ENCODE assay signal across 14 cellular contexts in genomic region chr4:174334628-174335027, GRCh38. TPM values are rescaled to one million over a fixed set of nuclear protein-coding genes. Genes with fewer than 3 reads are reported as not detected.
DNase-seq lines count a peak whose midpoint lies in the region; ATAC-seq and TF ChIP-seq lines count a peak whose summit lies in the region.
"Had no signal": no experiment of that assay in that cellular context is flagged by ENCODE, and none has a peak within 500 bp of the region (broad histone marks: within the 10 kb centered on the region; RNA-seq: fewer than 3 reads in every experiment).

No MANE protein-coding gene starts in this region.

- no peaks in the 10 kb centered on the region for H3K9me3 ChIP-seq in H9 (ENCODE audit: control insufficient read depth, low read depth, low read length)
- H3K9me3 ChIP-seq: right lobe of liver had no signal

- no peak overlapping the region for H3K56ac ChIP-seq in H9 (ENCODE audit: insufficient read length, low read depth, low read length)

- peak; percentile 1 for DNase-seq in stimulated activated CD4-positive, alpha-beta T cell treated with anti-CD3 and anti-CD28 coated beads, Interleukin-1b, Interleukin-23, amount 100 ng/mL, for 48 hours
- DNase-seq in stimulated activated CD4-positive, alpha-beta T cell treated with anti-CD3 and anti-CD28 coated beads, Interleukin-15, amount 100 ng/mL, for 24 hours: no peak
- no peak for DNase-seq in COLO829 (ENCODE audit: low spot score)
- DNase-seq in coronary artery (ENCODE audit: low spot score): no peak
- DNase-seq in GM19238 (ENCODE audit: insufficient read length, low spot score): no peak
- no peak for DNase-seq in H9
- DNase-seq: 8988T, hippocampal formation, NCI-H526, right lobe of liver had no signal

- no peak overlapping the region for H3K23ac ChIP-seq in H9 (ENCODE audit: insufficient read length, low read depth, low read length)

- no peaks in the 10 kb centered on the region for H3K79me1 ChIP-seq in H9 (ENCODE audit: insufficient read depth, low read depth, low read length, poor library complexity, severe bottlenecking)

- TF ChIP-seq CTCF in coronary artery (IDR thresholded peaks at IDR 0.05) (no peak), H9 (conservative IDR thresholded peaks at IDR 0.05) (no peak)

- H2BK15ac ChIP-seq in H9 (ENCODE audit: low read depth, low read length): no peak overlapping the region

- no peaks in the 10 kb centered on the region for H3K9me3 Mint-ChIP-seq in H9
- H3K9me3 Mint-ChIP-seq: activated naive CD4-positive, alpha-beta T cell treated with anti-CD3 and anti-CD28 coated beads, Interleukin-2, amount 50 U/mL, for 72 hours had no signal

- H3K4me2 ChIP-seq in H9 (ENCODE audit: insufficient read depth, insufficient read length, low read length): no peak overlapping the region

- H4K8ac ChIP-seq in H9 (replicated peaks; ENCODE audit: insufficient read length, low read depth, low read length): no peak overlapping the region

- H3K23me2 ChIP-seq in H9 (ENCODE audit: insufficient read length, low read depth, low read length, poor library complexity, severe bottlenecking): no peaks in the 10 kb centered on the region

- peak; percentile 94 for ATAC-seq in HG02678 (IDR thresholded peaks at IDR 0.05; ENCODE audit: unreplicated experiment)
- ATAC-seq in HG03439 (IDR thresholded peaks at IDR 0.05; ENCODE audit: unreplicated experiment): peak; percentile 99
- ATAC-seq: right lobe of liver had no signal

- H3K4ac ChIP-seq in H9 (ENCODE audit: low read depth, low read length): no peak overlapping the region

- H2BK5ac ChIP-seq in H9 (ENCODE audit: insufficient read length, low read length): no peak overlapping the region

- H2BK120ac ChIP-seq in H9 (ENCODE audit: low read depth, low read length, poor library complexity, severe bottlenecking): no peak overlapping the region

- H3K9ac ChIP-seq in H9 (ENCODE audit: extremely low read depth, insufficient read length, low read length): no peak overlapping the region

- no peak overlapping the region for H2BK20ac ChIP-seq in H9 (ENCODE audit: low read depth, low read length, poor library complexity, severe bottlenecking)

- peak overlapping the region in 1 of 3 experiments; percentile 48; a peak in 1 of 7 replicates for H3K27ac Mint-ChIP-seq in H9
- H3K27ac Mint-ChIP-seq: activated naive CD4-positive, alpha-beta T cell treated with anti-CD3 and anti-CD28 coated beads, Interleukin-2, amount 50 U/mL, for 72 hours had no signal

- H3K4me3 ChIP-seq in coronary artery: no peak overlapping the region
- H3K4me3 ChIP-seq: right lobe of liver, SK-N-MC had no signal

- H4K91ac ChIP-seq in H9 (ENCODE audit: insufficient read length, low read depth, low read length): no peak overlapping the region

- no peak overlapping the region for H3T11ph ChIP-seq in H9 (ENCODE audit: low read length)

- peaks cover 5 to 8% of the 10 kb centered on the region in 2 experiments for H3K4me1 Mint-ChIP-seq in H9

- no peak overlapping the region for H3K18ac ChIP-seq in H9 (ENCODE audit: insufficient read length, low read depth, low read length)

- H3K27me3 ChIP-seq in H9 (ENCODE audit: insufficient read depth, low read length): no peaks in the 10 kb centered on the region
- H3K27me3 ChIP-seq: right lobe of liver had no signal

- no peak overlapping the region for H2AK5ac ChIP-seq in H9 (ENCODE audit: insufficient read length, low read length)

- H3K27me3 Mint-ChIP-seq in H9 (ENCODE audit: low read depth): no peaks in the 10 kb centered on the region

- no peak overlapping the region for H3K27ac ChIP-seq in coronary artery
- no peak overlapping the region for H3K27ac ChIP-seq in H9 (ENCODE audit: insufficient read length, low read depth, low read length)
- H3K27ac ChIP-seq: right lobe of liver, SK-N-MC had no signal

- H4K20me1 ChIP-seq in H9 (ENCODE audit: control insufficient read depth, insufficient read depth, insufficient read length): no peaks in the 10 kb centered on the region

- no peak overlapping the region for H4K5ac ChIP-seq in H9 (ENCODE audit: insufficient read length, low read depth, low read length)

- no peak overlapping the region for H3K14ac ChIP-seq in H9 (ENCODE audit: insufficient read depth, low read length)

- no peaks in the 10 kb centered on the region for H3K36me3 Mint-ChIP-seq in H9 (ENCODE audit: insufficient read depth in 1 of 3, low read depth in 3 of 3)
- H3K36me3 Mint-ChIP-seq: activated naive CD4-positive, alpha-beta T cell treated with anti-CD3 and anti-CD28 coated beads, Interleukin-2, amount 50 U/mL, for 72 hours had no signal

- no peak overlapping the region for H3K4me3 Mint-ChIP-seq in H9

- WGBS in H9 (ENCODE audit: extremely low coverage, insufficient read length, low lambda C conversion rate): no CpG with 5 or more reads among the region's 3 CpGs

- H2BK12ac ChIP-seq in H9 (ENCODE audit: insufficient read length, low read depth, low read length): no peak overlapping the region

- H2AFZ ChIP-seq in H9 (ENCODE audit: low read length): no peak overlapping the region

- H3K79me2 ChIP-seq in H9 (ENCODE audit: insufficient read depth, low read length): no peaks in the 10 kb centered on the region

- H3K4me1 ChIP-seq in H9 (ENCODE audit: insufficient read depth, low read length): no peaks in the 10 kb centered on the region; the same call in 1 of the 2 replicates
- H3K4me1 ChIP-seq: right lobe of liver had no signal

RNA-seq across cellular contexts. Expression of gene CEP44, which starts 50.9 kb away (rescaled TPM):
- 15.3 and 16.5 TPM in 2 replicates for total RNA-seq in H9 (2021)

RNA-seq across cellular contexts. Expression of gene FBXO8, which starts 51.2 kb away (rescaled TPM):
- total RNA-seq in H9 (2021): 8.9 and 9.0 TPM in 2 replicates
